ENCODE assay signal across 8 cellular contexts in the genomic region with DNA sequence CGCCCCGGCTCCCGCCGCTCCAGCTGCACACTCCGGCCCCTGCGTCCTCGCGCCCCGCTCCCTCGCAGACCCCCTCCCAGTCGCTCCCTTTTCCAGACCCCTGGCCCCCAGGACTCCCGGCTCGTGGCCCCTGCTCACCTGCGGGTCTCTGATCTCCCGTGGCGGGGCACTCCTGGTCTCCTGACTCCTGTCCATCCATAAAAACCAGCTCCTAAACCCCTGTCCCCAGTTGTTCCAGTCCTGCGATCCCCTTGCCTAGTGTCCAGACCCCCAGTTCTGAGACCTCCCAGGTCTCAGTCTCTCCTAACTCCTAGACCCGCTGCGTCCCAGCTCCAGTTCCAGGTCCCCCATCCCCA. TPM values are rescaled to one million over a fixed set of nuclear protein-coding genes. Genes with fewer than 3 reads are reported as not detected.
DNase-seq lines count a peak whose midpoint lies in the region; ATAC-seq and TF ChIP-seq lines count a peak whose summit lies in the region.

No MANE protein-coding gene starts in this region.

- DNase-seq in tibial artery, result peak in 1 of 2 donors; percentile 22
- no peak for DNase-seq in head of caudate nucleus
- no peak for DNase-seq in GDM1 (lab: John Stamatoyannopoulos, UW)
- DNase-seq in effector CD8-positive, alpha-beta T cell (lab: John Stamatoyannopoulos, UW), result no peak

- 0 out of 2 replicates have a peak, but pooled peaks cover 16% of the 10 kb centered on the region for H4K20me1 ChIP-seq in BLaER1

- peak overlapping the region; percentile 87 for H3K27ac ChIP-seq in BLaER1
- peak overlapping the region; percentile 14 for H3K27ac ChIP-seq in angular gyrus (ENCODE audit: low read depth, low read length)
- peak overlapping the region; percentile 16 to 46 for H3K27ac ChIP-seq in liver (ENCODE audit: low read depth in 1 of 2, low read length in 2 of 2)
- peak overlapping the region; percentile 75 to 87 for H3K27ac ChIP-seq in tibial artery

- WGBS in liver, result under 1% methylated on average over 19 of the region's 19 CpGs

- H3K27me3 ChIP-seq in BLaER1, result no peaks in the 10 kb centered on the region
- H3K27me3 ChIP-seq in liver (ENCODE audit: control insufficient read depth in 4 of 4, insufficient read depth in 4 of 4, low read length in 3 of 4), result no peaks in the 10 kb centered on the region
- H3K27me3 ChIP-seq in tibial artery, result no peaks in the 10 kb centered on the region

- intact Hi-C loops in tibial artery (cut with DNase I; ENCODE audit: low total_unique reads) (loop anchor here (10.0 kb wide), 2 partner anchors 62 to 88 kb away; a partner anchor contains a TSS), head of caudate nucleus (cut with DNase I) (loop anchor here (10.0 kb wide), 1 partner anchor 88 kb away; no protein-coding TSS in a partner anchor)

- H3K4me1 ChIP-seq in BLaER1, result peaks cover 42% of the 10 kb centered on the region
- peaks cover 2 to 22% (median 19%) of the 10 kb centered on the region in 4 donors for H3K4me1 ChIP-seq in liver (ENCODE audit: control insufficient read depth in 4 of 4, insufficient read depth in 4 of 4, low read length in 3 of 4)
- peaks cover 0 to 23% (median 13%) of the 10 kb centered on the region in 4 donors for H3K4me1 ChIP-seq in tibial artery

- H3K4me3 ChIP-seq in BLaER1 (peak overlapping the region; percentile 96), liver (ENCODE audit: low read depth in 1 of 3, low read length in 3 of 3) (peak overlapping the region; percentile 83 to 93 (median 89)), tibial artery (peak overlapping the region; percentile 82 to 93)

- H3K9me3 ChIP-seq in BLaER1 (no peaks in the 10 kb centered on the region), liver (ENCODE audit: control insufficient read depth in 4 of 4, low read length in 3 of 4) (no peaks in the 10 kb centered on the region), tibial artery (no peaks in the 10 kb centered on the region)

- H3K4me2 ChIP-seq in BLaER1, result peak overlapping the region; percentile 98

- peak; percentile 8 for ATAC-seq in HG02763 (IDR thresholded peaks at IDR 0.05; ENCODE audit: unreplicated experiment)

- H3K9ac ChIP-seq in BLaER1 (peak overlapping the region; percentile 94), liver (ENCODE audit: low read depth in 1 of 2, low read length in 2 of 2) (peak overlapping the region; percentile 87 to 89)

- H3K36me3 ChIP-seq in BLaER1 (no peaks in the 10 kb centered on the region), liver (ENCODE audit: control insufficient read depth in 4 of 4, insufficient read depth in 3 of 4, low read depth in 1 of 4, low read length in 3 of 4) (peaks cover 0 to 2% (median 0%) of the 10 kb centered on the region in 4 donors), tibial artery (peaks cover 0 to 23% (median 0%) of the 10 kb centered on the region in 3 donors)

- TF ChIP-seq RAD21 in liver (IDR thresholded peaks at IDR 0.05), result no peak

- TF ChIP-seq CTCF in liver (IDR thresholded peaks at IDR 0.05; ENCODE audit: low read depth, low read length, missing input control) (no peak), tibial artery (IDR thresholded peaks at IDR 0.05) (no peak)

TF ChIP-seq in liver, 16 proteins besides CTCF, POLR2A, EP300 and RAD21:
- TF ChIP-seq HNF4A (conservative IDR thresholded peaks at IDR 0.05) (no peak), GABPA (IDR thresholded peaks at IDR 0.05 in 1 of 2, conservative IDR thresholded peaks at IDR 0.05 in 1 of 2) (no peak), TAF1 (conservative IDR thresholded peaks at IDR 0.05) (no peak), FOXA2 (IDR thresholded peaks at IDR 0.05) (no peak), FOXA1 (IDR thresholded peaks at IDR 0.05) (no peak), HNF4G (IDR thresholded peaks at IDR 0.05) (no peak), SP1 (IDR thresholded peaks at IDR 0.05) (no peak), JUND (IDR thresholded peaks at IDR 0.05) (no peak), EGR1 (IDR thresholded peaks at IDR 0.05; ENCODE audit: low read depth in 2 of 2) (no peak), RXRA (IDR thresholded peaks at IDR 0.05) (no peak), YY1 (IDR thresholded peaks at IDR 0.05) (no peak), NR2F2 (IDR thresholded peaks at IDR 0.05) (no peak)
- TF ChIP-seq, protein P1, sequence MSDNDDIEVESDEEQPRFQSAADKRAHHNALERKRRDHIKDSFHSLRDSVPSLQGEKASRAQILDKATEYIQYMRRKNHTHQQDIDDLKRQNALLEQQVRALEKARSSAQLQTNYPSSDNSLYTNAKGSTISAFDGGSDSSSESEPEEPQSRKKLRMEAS (IDR thresholded peaks at IDR 0.05), result no peak
- TF ChIP-seq, protein P2, sequence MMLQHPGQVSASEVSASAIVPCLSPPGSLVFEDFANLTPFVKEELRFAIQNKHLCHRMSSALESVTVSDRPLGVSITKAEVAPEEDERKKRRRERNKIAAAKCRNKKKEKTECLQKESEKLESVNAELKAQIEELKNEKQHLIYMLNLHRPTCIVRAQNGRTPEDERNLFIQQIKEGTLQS (IDR thresholded peaks at IDR 0.05), result no peak
- TF ChIP-seq, protein P3, sequence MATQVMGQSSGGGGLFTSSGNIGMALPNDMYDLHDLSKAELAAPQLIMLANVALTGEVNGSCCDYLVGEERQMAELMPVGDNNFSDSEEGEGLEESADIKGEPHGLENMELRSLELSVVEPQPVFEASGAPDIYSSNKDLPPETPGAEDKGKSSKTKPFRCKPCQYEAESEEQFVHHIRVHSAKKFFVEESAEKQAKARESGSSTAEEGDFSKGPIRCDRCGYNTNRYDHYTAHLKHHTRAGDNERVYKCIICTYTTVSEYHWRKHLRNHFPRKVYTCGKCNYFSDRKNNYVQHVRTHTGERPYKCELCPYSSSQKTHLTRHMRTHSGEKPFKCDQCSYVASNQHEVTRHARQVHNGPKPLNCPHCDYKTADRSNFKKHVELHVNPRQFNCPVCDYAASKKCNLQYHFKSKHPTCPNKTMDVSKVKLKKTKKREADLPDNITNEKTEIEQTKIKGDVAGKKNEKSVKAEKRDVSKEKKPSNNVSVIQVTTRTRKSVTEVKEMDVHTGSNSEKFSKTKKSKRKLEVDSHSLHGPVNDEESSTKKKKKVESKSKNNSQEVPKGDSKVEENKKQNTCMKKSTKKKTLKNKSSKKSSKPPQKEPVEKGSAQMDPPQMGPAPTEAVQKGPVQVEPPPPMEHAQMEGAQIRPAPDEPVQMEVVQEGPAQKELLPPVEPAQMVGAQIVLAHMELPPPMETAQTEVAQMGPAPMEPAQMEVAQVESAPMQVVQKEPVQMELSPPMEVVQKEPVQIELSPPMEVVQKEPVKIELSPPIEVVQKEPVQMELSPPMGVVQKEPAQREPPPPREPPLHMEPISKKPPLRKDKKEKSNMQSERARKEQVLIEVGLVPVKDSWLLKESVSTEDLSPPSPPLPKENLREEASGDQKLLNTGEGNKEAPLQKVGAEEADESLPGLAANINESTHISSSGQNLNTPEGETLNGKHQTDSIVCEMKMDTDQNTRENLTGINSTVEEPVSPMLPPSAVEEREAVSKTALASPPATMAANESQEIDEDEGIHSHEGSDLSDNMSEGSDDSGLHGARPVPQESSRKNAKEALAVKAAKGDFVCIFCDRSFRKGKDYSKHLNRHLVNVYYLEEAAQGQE (IDR thresholded peaks at IDR 0.05), result no peak
- TF ChIP-seq, protein P4, sequence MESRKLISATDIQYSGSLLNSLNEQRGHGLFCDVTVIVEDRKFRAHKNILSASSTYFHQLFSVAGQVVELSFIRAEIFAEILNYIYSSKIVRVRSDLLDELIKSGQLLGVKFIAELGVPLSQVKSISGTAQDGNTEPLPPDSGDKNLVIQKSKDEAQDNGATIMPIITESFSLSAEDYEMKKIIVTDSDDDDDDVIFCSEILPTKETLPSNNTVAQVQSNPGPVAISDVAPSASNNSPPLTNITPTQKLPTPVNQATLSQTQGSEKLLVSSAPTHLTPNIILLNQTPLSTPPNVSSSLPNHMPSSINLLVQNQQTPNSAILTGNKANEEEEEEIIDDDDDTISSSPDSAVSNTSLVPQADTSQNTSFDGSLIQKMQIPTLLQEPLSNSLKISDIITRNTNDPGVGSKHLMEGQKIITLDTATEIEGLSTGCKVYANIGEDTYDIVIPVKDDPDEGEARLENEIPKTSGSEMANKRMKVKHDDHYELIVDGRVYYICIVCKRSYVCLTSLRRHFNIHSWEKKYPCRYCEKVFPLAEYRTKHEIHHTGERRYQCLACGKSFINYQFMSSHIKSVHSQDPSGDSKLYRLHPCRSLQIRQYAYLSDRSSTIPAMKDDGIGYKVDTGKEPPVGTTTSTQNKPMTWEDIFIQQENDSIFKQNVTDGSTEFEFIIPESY (IDR thresholded peaks at IDR 0.05), result no peak

RNA-seq across cellular contexts. Expression of a gene that starts 0.3 kb away (rescaled TPM):
- total RNA-seq in liver, result 10 to 100 TPM in 1 of 2 donors, 1 to 10 TPM in 1; 8.9 to 10.5 TPM
- 10 to 100 TPM in 1 of 2 donors, 1 to 10 TPM in 1; 1.9 to 11.9 TPM for polyA plus RNA-seq in liver

RNA-seq across cellular contexts. Expression of a gene that starts 11.8 kb away (rescaled TPM):
- total RNA-seq in liver, result under 1 TPM; 0.17 to 0.28 TPM
- polyA plus RNA-seq in liver, result 1 to 10 TPM in 1 of 2 donors, not detected in 1; 2.6 TPM

RNA-seq across cellular contexts. Expression of a gene that starts 35.0 kb away (rescaled TPM):
- 1 to 10 TPM; 3.3 to 4.9 TPM for total RNA-seq in liver
- 1 to 10 TPM in 1 of 2 donors, under 1 TPM in 1; 0.75 to 3.3 TPM for polyA plus RNA-seq in liver

Comparison
In these comparisons a context has a peak if more than half of its experiments do, and no peak if none do; other contexts are left out.
1. H3K27ac ChIP-seq: peak in every context shown above with its lines; median percentile 87 in BLaER1; 81 in tibial artery; 31 in liver; 14 in angular gyrus.